In the genomic region with DNA sequence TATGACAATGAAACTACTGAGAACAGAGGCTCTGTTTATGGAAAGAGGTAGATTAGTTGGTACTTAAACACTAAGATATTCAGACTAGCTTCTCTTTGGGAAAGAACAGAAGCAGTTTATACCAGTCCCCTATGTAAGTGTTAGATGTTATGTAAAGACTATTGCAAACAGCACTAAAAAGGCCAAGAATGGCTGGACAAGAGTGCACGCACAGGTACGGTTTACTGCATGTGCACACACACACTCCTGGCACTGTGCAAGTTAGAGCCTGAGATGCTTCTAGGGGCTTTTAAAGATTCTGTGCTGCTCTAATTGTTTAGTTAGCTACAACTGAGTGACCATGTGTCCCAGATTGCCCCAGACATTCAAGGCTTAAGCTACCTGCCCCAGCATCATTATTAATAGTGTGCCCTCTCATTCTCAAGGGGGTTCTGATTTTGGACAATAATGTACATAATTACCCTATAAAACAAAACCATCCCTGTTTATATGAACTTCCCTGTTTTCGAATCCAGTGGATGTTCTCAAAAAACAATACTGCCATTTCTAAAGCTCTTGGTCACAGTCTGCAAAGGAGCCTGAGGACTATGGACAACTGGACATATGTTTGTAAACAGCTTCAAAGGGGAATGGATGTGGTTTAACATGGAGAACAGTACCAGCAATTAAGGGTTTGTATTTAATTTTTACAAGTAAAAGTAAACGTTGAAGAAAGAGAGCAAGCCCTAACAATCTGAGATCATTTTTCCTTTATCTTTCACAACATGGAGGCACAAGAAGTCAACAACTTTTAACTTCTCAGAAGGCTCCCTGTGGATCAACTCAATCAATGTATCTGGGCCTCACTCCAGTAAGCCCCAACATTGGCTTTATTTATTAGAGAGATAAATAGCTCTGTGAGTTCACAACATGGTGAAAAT, we compare ENCODE assay signal across 9 cellular contexts. TPM values are rescaled to one million over a fixed set of nuclear protein-coding genes. Genes with fewer than 3 reads are reported as not detected.
DNase-seq lines count a peak whose midpoint lies in the region; ATAC-seq and TF ChIP-seq lines count a peak whose summit lies in the region.
"Had no signal": no experiment of that assay in that cellular context is flagged by ENCODE, and none has a peak within 500 bp of the region (broad histone marks: within the 10 kb centered on the region; RNA-seq: fewer than 3 reads in every experiment).

No MANE protein-coding gene starts in this region.

- H3K27me3 Mint-ChIP-seq in activated T-cell treated with anti-CD3 and anti-CD28 coated beads, Interleukin-2, amount 50 U/mL, for 4 hours (ENCODE audit: low read depth), result no peaks in the 10 kb centered on the region
- no peaks in the 10 kb centered on the region for H3K27me3 Mint-ChIP-seq in memory B cell

- H3K9me3 ChIP-seq in tibial artery, result no peaks in the 10 kb centered on the region

- DNase-seq in activated T-cell treated with anti-CD3 and anti-CD28 coated beads, Interleukin-2, amount 50 U/mL, for 4 hours, result no peak
- DNase-seq in activated T-cell treated with anti-CD3 and anti-CD28 coated beads, Interleukin-2, amount 50 U/mL, for 48 hours, result no peak
- no peak for DNase-seq in memory B cell (ENCODE audit: low spot score in 2 of 2)
- DNase-seq in tibial artery, result no peak
- no peak for DNase-seq in NCI-H2171 (lab: John Stamatoyannopoulos, UW)
- DNase-seq in amniotic stem cell (lab: John Stamatoyannopoulos, UW), result no peak
- DNase-seq: NCI-H345 had no signal

- peak overlapping the region; percentile 92 for H3K4me3 Mint-ChIP-seq in activated T-cell treated with anti-CD3 and anti-CD28 coated beads, Interleukin-2, amount 50 U/mL, for 4 hours
- peak overlapping the region; percentile 98 for H3K4me3 Mint-ChIP-seq in memory B cell

- H3K27ac Mint-ChIP-seq in memory B cell, result no peak overlapping the region

- peaks cover 45% of the 10 kb centered on the region for H3K4me1 Mint-ChIP-seq in activated T-cell treated with anti-CD3 and anti-CD28 coated beads, Interleukin-2, amount 50 U/mL, for 4 hours (ENCODE audit: low read depth)
- peaks cover 33% of the 10 kb centered on the region for H3K4me1 Mint-ChIP-seq in memory B cell

- H3K36me3 Mint-ChIP-seq in activated T-cell treated with anti-CD3 and anti-CD28 coated beads, Interleukin-2, amount 50 U/mL, for 4 hours (ENCODE audit: insufficient read depth), result no peaks in the 10 kb centered on the region
- peaks cover 2% of the 10 kb centered on the region for H3K36me3 Mint-ChIP-seq in memory B cell

- ATAC-seq in activated T-cell treated with anti-CD3 and anti-CD28 coated beads, Interleukin-2, amount 50 U/mL, for 4 hours, result no peak
- ATAC-seq in memory B cell (ENCODE audit: low read depth), result no peak
- no peak for ATAC-seq in HG02763 (IDR thresholded peaks at IDR 0.05; ENCODE audit: unreplicated experiment)

- intact Hi-C loops in tibial artery (cut with DNase I; ENCODE audit: low total_unique reads), result loop anchor here (10.0 kb wide), 2 partner anchors 59 to 259 kb away; no protein-coding TSS in a partner anchor

- peak overlapping the region; percentile 92 for H3K27ac ChIP-seq in angular gyrus (ENCODE audit: low read depth, low read length)
- H3K27ac ChIP-seq in tibial artery, result peak overlapping the region; percentile 96 to 100

- peaks cover 0 to 61% (median 36%) of the 10 kb centered on the region in 4 donors for H3K4me1 ChIP-seq in tibial artery

- no peaks in the 10 kb centered on the region for H3K36me3 ChIP-seq in tibial artery

- TF ChIP-seq CTCF in tibial artery (IDR thresholded peaks at IDR 0.05), result no peak

- peak overlapping the region; percentile 78 to 98 for H3K4me3 ChIP-seq in tibial artery

- H3K9me3 Mint-ChIP-seq in activated T-cell treated with anti-CD3 and anti-CD28 coated beads, Interleukin-2, amount 50 U/mL, for 4 hours, result no peaks in the 10 kb centered on the region
- H3K9me3 Mint-ChIP-seq in memory B cell, result no peaks in the 10 kb centered on the region

- H3K27me3 ChIP-seq in tibial artery, result no peaks in the 10 kb centered on the region

RNA-seq across cellular contexts. Expression of gene SETD7, which starts 2.0 kb away (rescaled TPM):
- total RNA-seq in activated T-cell treated with anti-CD3 and anti-CD28 coated beads, Interleukin-2, amount 50 U/mL, for 4 hours, result 10 to 100 TPM; 11.1 to 16.6 (median 14.5) TPM
